In genomic region chr15:57923750-57924149, GRCh38 we compare ENCODE assay signal across 21 cellular contexts.
DNase-seq lines count a peak whose midpoint lies in the region; ATAC-seq and TF ChIP-seq lines count a peak whose summit lies in the region.
"Had no signal": no experiment of that assay in that cellular context is flagged by ENCODE, and none has a peak within 500 bp of the region (broad histone marks: within the 10 kb centered on the region; RNA-seq: fewer than 3 reads in every experiment).

No MANE protein-coding gene starts in this region.

- peak overlapping the region; percentile 77 for H3K27ac ChIP-seq in subcutaneous abdominal adipose tissue (ENCODE audit: low read depth, low read length)
- H3K27ac ChIP-seq in SJCRH30 = no peak overlapping the region

- no peaks in the 10 kb centered on the region for H3K9me3 ChIP-seq in mucosa of descending colon
- no peaks in the 10 kb centered on the region for H3K9me3 ChIP-seq in subcutaneous abdominal adipose tissue (ENCODE audit: control insufficient read depth in 5 of 5, low read length in 5 of 5)
- H3K9me3 ChIP-seq in SJCRH30 (replicated peaks) = no peaks in the 10 kb centered on the region
- H3K9me3 ChIP-seq: Caco-2, HAP-1 had no signal

- no peak for TF ChIP-seq CTCF in LNCaP clone FGC (IDR thresholded peaks at IDR 0.05; ENCODE audit: control insufficient read depth, extremely low read depth, insufficient read depth)
- no peak for TF ChIP-seq CTCF in fibroblast of mammary gland (conservative IDR thresholded peaks at IDR 0.05; ENCODE audit: control insufficient read depth, insufficient read depth, low read depth, low read length)
- no peak for TF ChIP-seq CTCF in mucosa of descending colon (IDR thresholded peaks at IDR 0.05)

- no peaks in the 10 kb centered on the region for H3K36me3 ChIP-seq in mucosa of descending colon (ENCODE audit: low read depth)
- H3K36me3 ChIP-seq in subcutaneous abdominal adipose tissue (ENCODE audit: control insufficient read depth in 5 of 5, insufficient read depth in 5 of 5, low read length in 5 of 5) = no peaks in the 10 kb centered on the region
- no peaks in the 10 kb centered on the region for H3K36me3 ChIP-seq in SJCRH30
- H3K36me3 ChIP-seq: HAP-1 had no signal

- DNase-seq in LNCaP clone FGC (ENCODE audit: low read depth) = peak; percentile 50
- DNase-seq in fibroblast of mammary gland (ENCODE audit: low read depth) = peak; percentile 30
- peak in 1 of 3 donors; percentile 62 for DNase-seq in mucosa of descending colon
- DNase-seq in SJCRH30 = no peak
- DNase-seq in NCI-H524 (lab: John Stamatoyannopoulos, UW) = no peak
- DNase-seq: activated CD4-positive, alpha-beta T cell treated with anti-CD3 and anti-CD28 coated beads, Interleukin-2, amount 50 U/mL, for 4 hours; activated naive CD8-positive, alpha-beta T cell treated with anti-CD3 and anti-CD28 coated beads, Interleukin-2, amount 50 U/mL, for 24 hours; activated T-cell treated with anti-CD3 and anti-CD28 coated beads, Interleukin-2, amount 50 U/mL, for 48 hours; Caco-2; GDM1; islet precursor cell; MM.1S; naive B cell; NCI-H526; stimulated activated CD4-positive, alpha-beta T cell treated with anti-CD3 and anti-CD28 coated beads, Interleukin-4, amount 100 ng/mL, for 1 hour; stimulated activated CD8-positive, alpha-beta memory T cell treated with anti-CD3 and anti-CD28 coated beads, Interleukin-4, amount 100 ng/mL, for 48 hours had no signal

- intact Hi-C loops in mucosa of descending colon (cut with DNase I, micrococcal nuclease) = no loop called here

- H3K4me3 ChIP-seq in LNCaP clone FGC (ENCODE audit: low read depth, low read length) (no peak overlapping the region), fibroblast of mammary gland (ENCODE audit: control insufficient read depth, low read depth, low read length) (no peak overlapping the region), mucosa of descending colon (no peak overlapping the region), subcutaneous abdominal adipose tissue (ENCODE audit: low read depth in 1 of 5, low read length in 5 of 5) (peak overlapping the region in 2 of 5 donors; percentile 25 to 29), SJCRH30 (no peak overlapping the region)
- H3K4me3 ChIP-seq: HAP-1 had no signal

- H3K27me3 ChIP-seq in subcutaneous abdominal adipose tissue (ENCODE audit: control insufficient read depth in 5 of 5, insufficient read depth in 4 of 5, low read length in 5 of 5) = peaks cover 0 to 23% (median 5%) of the 10 kb centered on the region in 5 donors
- H3K27me3 ChIP-seq in SJCRH30 = no peaks in the 10 kb centered on the region

- peaks cover 17% of the 10 kb centered on the region for H3K4me1 ChIP-seq in mucosa of descending colon (ENCODE audit: low read depth)
- H3K4me1 ChIP-seq in subcutaneous abdominal adipose tissue (ENCODE audit: control insufficient read depth in 5 of 5, insufficient read depth in 5 of 5, low read length in 5 of 5) = peaks cover 21 to 59% (median 45%) of the 10 kb centered on the region in 5 donors
- peaks cover 10% of the 10 kb centered on the region; the same call in 1 of the 2 replicates for H3K4me1 ChIP-seq in SJCRH30
- H3K4me1 ChIP-seq: Caco-2, HAP-1 had no signal

- H3K9ac ChIP-seq in subcutaneous abdominal adipose tissue (ENCODE audit: low read length in 5 of 5) = no peak overlapping the region

- ATAC-seq in mucosa of descending colon = peak; percentile 49
- no peak for ATAC-seq in HG03432 (IDR thresholded peaks at IDR 0.05; ENCODE audit: unreplicated experiment)
- ATAC-seq in GM18502 (IDR thresholded peaks at IDR 0.05; ENCODE audit: poor library complexity, unreplicated experiment) = no peak
- ATAC-seq: activated naive CD8-positive, alpha-beta T cell treated with anti-CD3 and anti-CD28 coated beads, Interleukin-2, amount 50 U/mL, for 24 hours; SK-N-SH treated with all-trans-retinoic acid at 6 μM for 48 hours had no signal

Comparison
In these comparisons a context has a peak if more than half of its experiments do, and no peak if none do; other contexts are left out.
1. DNase-seq: peak in LNCaP clone FGC (single experiment) and fibroblast of mammary gland (single experiment); none in SJCRH30 (0 of 2) and NCI-H524 (0 of 2).